In genomic region chr17:39008633-39009032, GRCh38 we compare ENCODE assay signal across 36 cellular contexts. TPM values are rescaled to one million over a fixed set of nuclear protein-coding genes. Genes with fewer than 3 reads are reported as not detected.
"Had no signal": no experiment of that assay in that cellular context is flagged by ENCODE, and none has a peak within 500 bp of the region (broad histone marks: within the 10 kb centered on the region; RNA-seq: fewer than 3 reads in every experiment).

No MANE protein-coding gene starts in this region.

- H3K4me3 ChIP-seq: adrenal gland, ascending aorta, body of pancreas, breast epithelium, cardiac muscle cell had no signal

- DNase-seq: activated effector memory CD4-positive, alpha-beta T cell treated with anti-CD3 and anti-CD28 coated beads, Interleukin-2, amount 50 U/mL, for 16 hours; activated effector memory CD4-positive, alpha-beta T cell treated with Interleukin-2 at 50 U/mL for 16 hours; activated gamma-delta T cell; activated gamma-delta T cell treated with Interleukin-2 at 50 U/mL for 16 hours; activated naive CD4-positive, alpha-beta T cell; activated naive CD4-positive, alpha-beta T cell treated with anti-CD3 and anti-CD28 coated beads for 36 hours; activated naive CD4-positive, alpha-beta T cell treated with anti-CD3 and anti-CD28 coated beads, Interleukin-2, amount 10 ng/mL, durations not matched to agents 7 days and 5 days; activated naive CD4-positive, alpha-beta T cell treated with anti-CD3 and anti-CD28 coated beads, Interleukin-2, amount 50 U/mL, for 16 hours; activated naive CD4-positive, alpha-beta T cell treated with Interleukin-2 at 50 U/mL for 16 hours; activated naive CD8-positive, alpha-beta T cell treated with anti-CD3 and anti-CD28 coated beads for 36 hours; activated naive CD8-positive, alpha-beta T cell treated with anti-CD3 and anti-CD28 coated beads, Interleukin-2, amount 10 ng/mL, durations not matched to agents 7 days and 5 days; activated naive CD8-positive, alpha-beta T cell treated with anti-CD3 and anti-CD28 coated beads, Interleukin-2, amount 50 U/mL, for 24 hours; activated T-cell treated with anti-CD3 and anti-CD28 coated beads, Interleukin-2, amount 50 U/mL, for 1 hour; activated T-cell treated with anti-CD3 and anti-CD28 coated beads, Interleukin-2, amount 50 U/mL, for 24 hours; activated T-cell treated with anti-CD3 and anti-CD28 coated beads, Interleukin-2, amount 50 U/mL, for 4 hours; activated T-cell treated with anti-CD3 and anti-CD28 coated beads, Interleukin-2, amount 50 U/mL, for 48 hours; activated T-cell treated with anti-CD3 and anti-CD28 coated beads, Interleukin-2, amount 50 U/mL, for 72 hours; adrenal gland; amniotic stem cell; amygdala; aorta; body of pancreas; brain microvascular endothelial cell; central memory CD4-positive, alpha-beta T cell; cerebellar nuclear complex had no signal

- ATAC-seq: activated naive CD4-positive, alpha-beta T cell treated with anti-CD3 and anti-CD28 coated beads, Interleukin-2, amount 50 U/mL, for 72 hours; activated naive CD8-positive, alpha-beta T cell treated with anti-CD3 and anti-CD28 coated beads, Interleukin-2, amount 50 U/mL, for 24 hours; activated T-cell treated with anti-CD3 and anti-CD28 coated beads, Interleukin-2, amount 50 U/mL, for 4 hours; activated T-cell treated with anti-CD3 and anti-CD28 coated beads, Interleukin-2, amount 50 U/mL, for 72 hours; activated T-helper 17 cell treated with anti-CD3 and anti-CD28 coated beads, Interleukin-2, amount 50 U/mL, for 72 hours; body of pancreas had no signal

- FAIRE-seq: astrocyte, bronchial epithelial cell had no signal

- H3K9me3 ChIP-seq: adrenal gland, ascending aorta, body of pancreas, breast epithelium had no signal

- H3K4me1 ChIP-seq: adrenal gland, ascending aorta, body of pancreas, breast epithelium had no signal

- H3K27me3 ChIP-seq: adrenal gland, ascending aorta, body of pancreas, brain microvascular endothelial cell, breast epithelium had no signal

- H3K27ac ChIP-seq: adrenal gland, ascending aorta, body of pancreas, brain microvascular endothelial cell, breast epithelium, cardiac muscle cell had no signal

- H3K36me3 ChIP-seq: adrenal gland, ascending aorta, brain microvascular endothelial cell, breast epithelium, cardiac muscle cell had no signal

RNA-seq across cellular contexts. Expression of gene FBXO47, which starts 41.4 kb away (rescaled TPM):
- total RNA-seq: activated T-helper 17 cell treated with anti-CD3 and anti-CD28 coated beads, Interleukin-2, amount 50 U/mL, for 72 hours; activated T-helper 2 cell treated with anti-CD3 and anti-CD28 coated beads, Interferon-gamma antibody, Interleukin-2, Interleukin-4, amounts not matched to agents 10 μg/mL and 5 μg/mL and 100 μg/mL, durations not matched to agents 14 hours and 24 hours and 36 hours; adrenal gland; aorta; ascending aorta; astrocyte; body of pancreas; breast epithelium; bronchial epithelial cell; cardiac muscle cell; cardiac septum; cerebellum; chondrocyte had no signal
- polyA plus RNA-seq: adrenal gland, aorta, cardiac muscle cell had no signal
